19 cellular contexts compared by ENCODE assay signal in the genomic region with DNA sequence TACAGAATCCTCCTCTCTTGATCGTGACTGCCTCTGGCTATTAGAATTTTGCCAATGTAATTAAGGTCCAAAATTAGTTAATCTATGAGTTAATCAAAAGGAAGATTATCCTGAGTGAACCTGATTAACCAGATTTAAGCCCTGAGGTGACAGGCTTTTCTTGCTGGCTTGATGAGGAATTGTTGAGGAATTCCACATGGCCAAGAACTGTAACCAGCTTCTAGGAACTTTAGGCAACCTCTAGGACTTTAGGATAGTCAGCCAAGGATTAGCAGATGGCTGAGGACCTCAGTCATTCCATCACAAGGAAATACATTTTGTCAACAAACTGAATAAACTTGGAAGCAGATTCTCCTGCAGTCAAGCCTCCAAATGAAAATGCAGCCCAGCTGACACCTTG.
DNase-seq lines count a peak whose midpoint lies in the region; ATAC-seq, FAIRE-seq and TF ChIP-seq lines count a peak whose summit lies in the region.
"Had no signal": no experiment of that assay in that cellular context is flagged by ENCODE, and none has a peak within 500 bp of the region (broad histone marks: within the 10 kb centered on the region; RNA-seq: fewer than 3 reads in every experiment).

No MANE protein-coding gene starts in this region.

- H3K27me3 ChIP-seq in bronchial epithelial cell (ENCODE audit: control insufficient read depth, insufficient read depth, low read length) = no peaks in the 10 kb centered on the region

- FAIRE-seq in bronchial epithelial cell (lab: Jason Lieb, UNC) = no peak

- DNase-seq in ELF-1 (ENCODE audit: low read depth, low spot score) (peak; percentile 34), NCI-H82 treated with DMSO at 0.1 percent for 48 hours (lab: John Stamatoyannopoulos, UW; ENCODE audit: unreplicated experiment) (peak; percentile 61), bronchial epithelial cell (ENCODE audit: low read depth) (peak; percentile 89), kidney tubule cell (ENCODE audit: low spot score) (peak; percentile 79), NCI-H1417 treated with DMSO at 0.1 percent for 48 hours (lab: John Stamatoyannopoulos, UW) (no peak), NCI-H2171 treated with DMSO at 0.1 percent for 48 hours (lab: John Stamatoyannopoulos, UW) (no peak), NCI-H2029 (lab: John Stamatoyannopoulos, UW) (no peak)
- DNase-seq: DMS 273 treated with DMSO at 0.1 percent for 48 hours; DND-41; GDM1; GOT3; KG1; NCI-H1436; NCI-H1930; NCI-H446; NK-92 treated with Interleukin-12 subunit alpha and Interleukin-12 subunit beta, amount 100 ng/mL, for 24 hours; SIG-M5 had no signal

- TF ChIP-seq CTCF in bronchial epithelial cell (IDR thresholded peaks at IDR 0.05; ENCODE audit: insufficient read depth, low read length, severe bottlenecking) = no peak

- H3K4me3 ChIP-seq in bronchial epithelial cell (ENCODE audit: low read depth, low read length) = no peak overlapping the region

- no peak for ATAC-seq in GM21825 (IDR thresholded peaks at IDR 0.05; ENCODE audit: unreplicated experiment)
- ATAC-seq: SK-N-SH treated with all-trans-retinoic acid at 6 μM for 48 hours had no signal

- no peaks in the 10 kb centered on the region for H3K36me3 ChIP-seq in bronchial epithelial cell (ENCODE audit: control insufficient read depth, insufficient read depth, low read length)

Comparison
In these comparisons a context has a peak if more than half of its experiments do, and no peak if none do; other contexts are left out.
1. DNase-seq: peak in ELF-1 (single experiment), NCI-H82 treated with DMSO at 0.1 percent for 48 hours (single experiment), bronchial epithelial cell (single experiment) and kidney tubule cell (single experiment); none in NCI-H1417 treated with DMSO at 0.1 percent for 48 hours (single experiment), NCI-H2171 treated with DMSO at 0.1 percent for 48 hours (single experiment) and NCI-H2029 (single experiment).